Comparison of ENCODE assay signal across 9 cellular contexts in the genomic region with DNA sequence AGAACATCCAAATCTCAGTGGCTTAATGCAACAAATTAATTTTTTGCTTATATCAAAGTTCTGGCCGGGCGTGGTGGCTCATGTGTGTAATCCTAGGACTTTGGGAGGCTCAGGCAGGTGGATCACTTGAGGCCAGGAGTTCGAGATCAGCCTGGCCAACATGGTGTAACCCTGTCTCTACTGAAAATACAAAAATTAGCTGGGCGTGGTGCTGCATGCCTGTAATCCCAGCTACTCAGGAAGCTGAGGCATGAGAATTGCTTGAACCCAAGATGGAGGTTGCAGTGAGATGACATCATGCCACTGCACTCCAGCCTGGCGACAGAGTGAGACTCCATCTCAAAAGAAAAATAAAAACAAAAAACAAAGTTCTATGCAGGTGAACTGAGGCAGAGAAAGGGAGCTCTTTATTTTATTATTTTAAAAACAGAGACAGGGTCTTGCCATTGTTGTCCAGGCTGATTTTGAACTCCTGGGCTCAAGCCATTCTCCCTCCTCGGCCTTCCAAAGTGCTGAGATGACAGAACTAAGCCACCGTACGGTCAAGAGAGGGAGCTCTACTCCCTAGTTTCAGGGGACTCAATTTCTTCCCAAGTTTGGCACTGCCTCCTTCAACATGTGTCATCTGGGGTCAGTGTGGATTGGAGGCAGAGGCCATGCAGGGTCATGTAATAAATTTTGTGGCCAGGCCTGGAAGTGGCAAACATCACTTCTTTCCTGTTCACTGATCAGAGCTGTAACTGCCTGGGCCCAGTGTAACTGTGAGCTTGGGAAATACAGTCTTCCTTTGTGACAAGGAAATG. TPM values are rescaled to one million over a fixed set of nuclear protein-coding genes. Genes with fewer than 3 reads are reported as not detected.
DNase-seq lines count a peak whose midpoint lies in the region; ATAC-seq and TF ChIP-seq lines count a peak whose summit lies in the region.
"Had no signal": no experiment of that assay in that cellular context is flagged by ENCODE, and none has a peak within 500 bp of the region (broad histone marks: within the 10 kb centered on the region; RNA-seq: fewer than 3 reads in every experiment).

No MANE protein-coding gene starts in this region.

- H2AFZ ChIP-seq in IMR-90 (replicated peaks; ENCODE audit: low read length, poor library complexity): no peak overlapping the region

- no peak overlapping the region for H3K4me3 ChIP-seq in IMR-90 (ENCODE audit: insufficient read depth, low read depth, low read length)
- no peak overlapping the region for H3K4me3 ChIP-seq in right cardiac atrium (ENCODE audit: low read length)
- H3K4me3 ChIP-seq in skeletal muscle tissue (ENCODE audit: low read length in 3 of 3): no peak overlapping the region
- H3K4me3 ChIP-seq: tibial artery had no signal

- POLR2A ChIA-PET in IMR-90 (lab: Charles Lee; ENCODE audit: unreplicated experiment): no interaction called here
- POLR2A ChIA-PET in RWPE1 (lab: Yijun Ruan, JAX; ENCODE audit: low non-redundant PET): no interaction called here

- no peak overlapping the region for H2BK120ac ChIP-seq in IMR-90 (ENCODE audit: low read depth, low read length)

- H3K27ac ChIP-seq in IMR-90 (ENCODE audit: insufficient read depth, low read length): no peak overlapping the region
- no peak overlapping the region for H3K27ac ChIP-seq in right cardiac atrium (ENCODE audit: low read length)
- H3K27ac ChIP-seq in skeletal muscle tissue (ENCODE audit: low read depth, low read length): peak overlapping the region; percentile 2
- H3K27ac ChIP-seq in RWPE1: no peak overlapping the region

- TF ChIP-seq CTCF in IMR-90 (conservative IDR thresholded peaks at IDR 0.05; ENCODE audit: low read depth, low read length) (peak; percentile 52), RWPE1 (conservative IDR thresholded peaks at IDR 0.05; ENCODE audit: low read depth) (no peak; the same call in 1 of the 2 replicates)

- no peak overlapping the region for H3K56ac ChIP-seq in IMR-90 (ENCODE audit: extremely low read depth, insufficient read depth, low read length)

- no peaks in the 10 kb centered on the region for H3K9me3 Mint-ChIP-seq in activated T-helper 1 cell treated with anti-CD3 and anti-CD28 coated beads, Interleukin-12 subunit alpha, Interleukin-12 subunit beta, Interleukin-2, Interleukin-4 antibody, amounts not matched to agents 30 ng/mL and 10 ng/mL and 1 ng/mL, durations not matched to agents 14 hours and 24 hours and 36 hours

- no peak overlapping the region for H3K14ac ChIP-seq in IMR-90 (replicated peaks; ENCODE audit: low read depth, low read length)

- H3K36me3 ChIP-seq in IMR-90 (ENCODE audit: control insufficient read depth, insufficient read depth, low read length): 0 out of 2 replicates have a peak, but pooled peaks cover 2% of the 10 kb centered on the region
- H3K36me3 ChIP-seq in skeletal muscle tissue (ENCODE audit: control insufficient read depth in 3 of 3, insufficient read depth in 3 of 3, low read length in 3 of 3): peaks cover 2 to 15% (median 9%) of the 10 kb centered on the region in 3 donors

- no peak overlapping the region for H2AK5ac ChIP-seq in IMR-90 (ENCODE audit: low read depth, low read length)

- 95% methylated on average over 4 of the region's 8 CpGs; no CpG with 5 or more reads in 1 of the 2 experiments for WGBS in IMR-90 (ENCODE audit: extremely low coverage in 2 of 2, insufficient read length in 1 of 2), 2 experiments
- 59% methylated on average over 8 of the region's 8 CpGs for WGBS in right cardiac atrium

- TF ChIP-seq POLR2A in IMR-90 (IDR thresholded peaks at IDR 0.05; ENCODE audit: low read depth, low read length): no peak

- H3K9me1 ChIP-seq in IMR-90 (ENCODE audit: insufficient read depth, low read length): peaks cover 4% of the 10 kb centered on the region; the same call in 1 of the 2 replicates

- ATAC-seq in IMR-90 (ENCODE audit: low read depth) (peak; percentile 40), right cardiac atrium (peak; percentile 52 to 65)

- no peak overlapping the region for H3K18ac ChIP-seq in IMR-90 (ENCODE audit: low read depth, low read length)

- dilution Hi-C loops in IMR-90 (cut with HindIII; ENCODE audit: low sequenced_read_pairs, unreplicated experiment): no loop called here

- H3K4me1 ChIP-seq in IMR-90 (ENCODE audit: control insufficient read depth, insufficient read depth, low read length) (0 out of 2 replicates have a peak, but pooled peaks cover 2% of the 10 kb centered on the region), right cardiac atrium (ENCODE audit: control insufficient read depth, insufficient read depth, low read length) (no peaks in the 10 kb centered on the region), skeletal muscle tissue (ENCODE audit: control insufficient read depth in 3 of 3, insufficient read depth in 3 of 3, low read length in 3 of 3) (peaks cover 19 to 33% (median 22%) of the 10 kb centered on the region in 3 donors)

- H3K27ac Mint-ChIP-seq in activated T-helper 1 cell treated with anti-CD3 and anti-CD28 coated beads, Interleukin-12 subunit alpha, Interleukin-12 subunit beta, Interleukin-2, Interleukin-4 antibody, amounts not matched to agents 30 ng/mL and 10 ng/mL and 1 ng/mL, durations not matched to agents 14 hours and 24 hours and 36 hours: no peak overlapping the region

- in situ Hi-C loops in IMR-90 (cut with MboI; ENCODE audit: low sequenced_read_pairs): no loop called here

- no peak overlapping the region for H3K4ac ChIP-seq in IMR-90 (ENCODE audit: low read depth, low read length)

- peak; percentile 57 for TF ChIP-seq RAD21 in IMR-90 (IDR thresholded peaks at IDR 0.05; ENCODE audit: low read length)

- H2BK15ac ChIP-seq in IMR-90 (ENCODE audit: low read depth, low read length): no peak overlapping the region

- BruUV-seq in IMR-90 (replicated peaks; lab: Mats Ljungman, UMichigan): no TSS peak

- no peak overlapping the region for H3K23ac ChIP-seq in IMR-90 (ENCODE audit: low read depth, low read length)

- no peak overlapping the region for H4K91ac ChIP-seq in IMR-90 (ENCODE audit: insufficient read depth, low read depth, low read length)

- H3K27me3 ChIP-seq in IMR-90 (ENCODE audit: control insufficient read depth, insufficient read depth, low read length) (peaks cover 6% of the 10 kb centered on the region; the same call in 1 of the 2 replicates), right cardiac atrium (ENCODE audit: control insufficient read depth, insufficient read depth) (no peaks in the 10 kb centered on the region), skeletal muscle tissue (ENCODE audit: control insufficient read depth in 3 of 3, insufficient read depth in 3 of 3, low read length in 3 of 3) (no peaks in the 10 kb centered on the region)
- H3K27me3 ChIP-seq: tibial artery had no signal

- CTCF ChIA-PET in IMR-90 (lab: Yijun Ruan, JAX) (interaction anchor here (0.6 to 1.2 kb wide), 2 partner anchors 337 to 863 kb away, joined by 3 to 7 read pairs; no protein-coding TSS in a partner anchor), RWPE1 (lab: Yijun Ruan, JAX) (interaction anchor here (0.6 kb wide), 2 partner anchors 43 to 1784 kb away, joined by 3 read pairs; no protein-coding TSS in a partner anchor)

- no peak overlapping the region for H3K9ac ChIP-seq in IMR-90 (ENCODE audit: low read depth, low read length)
- no peak overlapping the region for H3K9ac ChIP-seq in skeletal muscle tissue (ENCODE audit: low read depth in 1 of 3, low read length in 3 of 3)

- H3K4me1 Mint-ChIP-seq in activated T-helper 1 cell treated with anti-CD3 and anti-CD28 coated beads, Interleukin-12 subunit alpha, Interleukin-12 subunit beta, Interleukin-2, Interleukin-4 antibody, amounts not matched to agents 30 ng/mL and 10 ng/mL and 1 ng/mL, durations not matched to agents 14 hours and 24 hours and 36 hours (ENCODE audit: low read depth): peaks cover 27% of the 10 kb centered on the region

- no peak overlapping the region for H4K8ac ChIP-seq in IMR-90 (ENCODE audit: low read depth in 2 of 2, low read length in 2 of 2)

- no peaks in the 10 kb centered on the region for H3K27me3 Mint-ChIP-seq in activated T-helper 1 cell treated with anti-CD3 and anti-CD28 coated beads, Interleukin-12 subunit alpha, Interleukin-12 subunit beta, Interleukin-2, Interleukin-4 antibody, amounts not matched to agents 30 ng/mL and 10 ng/mL and 1 ng/mL, durations not matched to agents 14 hours and 24 hours and 36 hours (ENCODE audit: insufficient read depth)

- no peak overlapping the region for H2BK20ac ChIP-seq in IMR-90 (ENCODE audit: low read depth, low read length)

- H3K36me3 Mint-ChIP-seq in activated T-helper 1 cell treated with anti-CD3 and anti-CD28 coated beads, Interleukin-12 subunit alpha, Interleukin-12 subunit beta, Interleukin-2, Interleukin-4 antibody, amounts not matched to agents 30 ng/mL and 10 ng/mL and 1 ng/mL, durations not matched to agents 14 hours and 24 hours and 36 hours (ENCODE audit: low read depth): peaks cover 15% of the 10 kb centered on the region

- no peaks in the 10 kb centered on the region for H3K9me3 ChIP-seq in IMR-90 (ENCODE audit: control insufficient read depth, insufficient read depth, low read length)
- H3K9me3 ChIP-seq in right cardiac atrium (ENCODE audit: control insufficient read depth, low read length): no peaks in the 10 kb centered on the region
- no peaks in the 10 kb centered on the region for H3K9me3 ChIP-seq in skeletal muscle tissue (ENCODE audit: control insufficient read depth in 3 of 3, low read length in 3 of 3)
- H3K9me3 ChIP-seq: tibial artery had no signal

- H4K5ac ChIP-seq in IMR-90 (ENCODE audit: low read depth, low read length): no peak overlapping the region

- H2AK9ac ChIP-seq in IMR-90 (replicated peaks; ENCODE audit: low read depth, low read length, poor library complexity): no peak overlapping the region

- H2BK5ac ChIP-seq in IMR-90 (ENCODE audit: low read depth, low read length, poor library complexity, severe bottlenecking): no peak overlapping the region

- H4K20me1 ChIP-seq in IMR-90 (ENCODE audit: insufficient read depth, low read length): no peaks in the 10 kb centered on the region

- H3K4me3 Mint-ChIP-seq in activated T-helper 1 cell treated with anti-CD3 and anti-CD28 coated beads, Interleukin-12 subunit alpha, Interleukin-12 subunit beta, Interleukin-2, Interleukin-4 antibody, amounts not matched to agents 30 ng/mL and 10 ng/mL and 1 ng/mL, durations not matched to agents 14 hours and 24 hours and 36 hours: peak overlapping the region; percentile 88

- intact Hi-C loops in IMR-90 (cut with micrococcal nuclease) (loop anchor here (1.0 to 5.0 kb wide), 3 partner anchors 339 to 977 kb away; partner anchors contain the start of gene MRPS33), right cardiac atrium (cut with DNase I) (no loop called here)
- intact Hi-C loops in activated T-helper 1 cell treated with anti-CD3 and anti-CD28 coated beads, Interleukin-12 subunit alpha, Interleukin-12 subunit beta, Interleukin-2, Interleukin-4 antibody, amounts not matched to agents 30 ng/mL and 10 ng/mL and 1 ng/mL, durations not matched to agents 14 hours and 24 hours and 36 hours (cut with micrococcal nuclease): loop anchor here (5.0 kb wide), 2 partner anchors 198 to 443 kb away; partner anchors contain the start of gene MKRN1

- DNase-seq in NK-92 treated with Interleukin-12 subunit alpha and Interleukin-12 subunit beta, amount 100 ng/mL, for 24 hours (lab: John Stamatoyannopoulos, UW): peak; percentile 11
- DNase-seq in NK-92 (lab: John Stamatoyannopoulos, UW; ENCODE audit: unreplicated experiment) (no peak), IMR-90 (peak; percentile 57), right cardiac atrium (peak in 1 of 3 donors; percentile 33), RWPE1 (ENCODE audit: low spot score) (no peak), NCI-H1694 treated with DMSO at 0.1 percent for 48 hours (lab: John Stamatoyannopoulos, UW) (no peak)
- no peak for DNase-seq in activated T-helper 1 cell treated with anti-CD3 and anti-CD28 coated beads, Interleukin-12 subunit alpha, Interleukin-12 subunit beta, Interleukin-2, Interleukin-4 antibody, amounts not matched to agents 30 ng/mL and 10 ng/mL and 1 ng/mL, durations not matched to agents 14 hours and 24 hours and 36 hours (ENCODE audit: low spot score)

- peaks cover 4 to 6% of the 10 kb centered on the region in 2 experiments; a peak in 1 of 4 replicates for H3K79me1 ChIP-seq in IMR-90 (ENCODE audit: low read depth in 1 of 2, low read length in 2 of 2)

- no peak overlapping the region for H3K4me2 ChIP-seq in IMR-90 (ENCODE audit: low read depth, low read length)

RNA-seq across cellular contexts. Expression of gene ADCK2, which starts 2.4 kb away (rescaled TPM):
- total RNA-seq in IMR-90 (2012; rRNA removed): 7.5 and 10.0 TPM in 2 replicates
- polyA plus RNA-seq in IMR-90 (2012; rRNA removed): 6.9 and 7.1 TPM in 2 replicates
- polyA plus RNA-seq in IMR-90 (2012; cell fraction: cytosol; rRNA removed): 5.8 and 9.5 TPM in 2 replicates
- polyA plus RNA-seq in IMR-90 (2012; cell fraction: nucleus; rRNA removed; ENCODE audit: low replicate concordance): 5.3 and 5.7 TPM in 2 replicates
- total RNA-seq in activated T-helper 1 cell treated with anti-CD3 and anti-CD28 coated beads, Interleukin-12 subunit alpha, Interleukin-12 subunit beta, Interleukin-2, Interleukin-4 antibody, amounts not matched to agents 30 ng/mL and 10 ng/mL and 1 ng/mL, durations not matched to agents 14 hours and 24 hours and 36 hours: 21.1 and 23.5 TPM in 2 replicates
- 10 to 100 TPM; 13.2 to 17.9 (median 14.9) TPM for total RNA-seq in right cardiac atrium
- 11.7 TPM for polyA plus RNA-seq in right cardiac atrium
- total RNA-seq in skeletal muscle tissue: 15.1 TPM

RNA-seq across cellular contexts. Expression of gene NDUFB2, which starts 21.4 kb away (rescaled TPM):
- 81.7 and 136 TPM in 2 replicates for total RNA-seq in IMR-90 (2012; rRNA removed)
- polyA plus RNA-seq in IMR-90 (2012; rRNA removed): 143 and 170 TPM in 2 replicates
- 591 and 666 TPM in 2 replicates for polyA plus RNA-seq in IMR-90 (2012; cell fraction: cytosol; rRNA removed)
- polyA plus RNA-seq in IMR-90 (2012; cell fraction: nucleus; rRNA removed; ENCODE audit: low replicate concordance): 135 and 207 TPM in 2 replicates
- 178 and 194 TPM in 2 replicates for total RNA-seq in activated T-helper 1 cell treated with anti-CD3 and anti-CD28 coated beads, Interleukin-12 subunit alpha, Interleukin-12 subunit beta, Interleukin-2, Interleukin-4 antibody, amounts not matched to agents 30 ng/mL and 10 ng/mL and 1 ng/mL, durations not matched to agents 14 hours and 24 hours and 36 hours
- total RNA-seq in right cardiac atrium: 100 to 1,000 TPM; 460 to 569 (median 505) TPM
- 860 TPM for polyA plus RNA-seq in right cardiac atrium
- 38.1 TPM for total RNA-seq in skeletal muscle tissue

RNA-seq across cellular contexts. Expression of gene DENND2A, which starts 34.5 kb away (rescaled TPM):
- total RNA-seq in IMR-90 (2012; rRNA removed) (7.5 and 7.8 TPM in 2 replicates), right cardiac atrium (10 to 100 TPM; 10.7 to 16.6 (median 12.3) TPM), skeletal muscle tissue (32.4 TPM)
- polyA plus RNA-seq in IMR-90 (2012; rRNA removed) (7.4 and 10.3 TPM in 2 replicates), right cardiac atrium (8.7 TPM)
- polyA plus RNA-seq in IMR-90 (2012; cell fraction: cytosol; rRNA removed): 7.5 and 18.0 TPM in 2 replicates
- 14.9 and 25.0 TPM in 2 replicates for polyA plus RNA-seq in IMR-90 (2012; cell fraction: nucleus; rRNA removed; ENCODE audit: low replicate concordance)
- total RNA-seq in activated T-helper 1 cell treated with anti-CD3 and anti-CD28 coated beads, Interleukin-12 subunit alpha, Interleukin-12 subunit beta, Interleukin-2, Interleukin-4 antibody, amounts not matched to agents 30 ng/mL and 10 ng/mL and 1 ng/mL, durations not matched to agents 14 hours and 24 hours and 36 hours: not detected in 2 replicates

Comparison
In these comparisons a context has a peak if more than half of its experiments do, and no peak if none do; other contexts are left out.
1. DNase-seq: peak in NK-92 treated with Interleukin-12 subunit alpha and Interleukin-12 subunit beta, amount 100 ng/mL, for 24 hours (single experiment) and IMR-90 (single experiment); none in NK-92 (single experiment), activated T-helper 1 cell treated with anti-CD3 and anti-CD28 coated beads, Interleukin-12 subunit alpha, Interleukin-12 subunit beta, Interleukin-2, Interleukin-4 antibody, amounts not matched to agents 30 ng/mL and 10 ng/mL and 1 ng/mL, durations not matched to agents 14 hours and 24 hours and 36 hours (single experiment), RWPE1 (single experiment) and NCI-H1694 treated with DMSO at 0.1 percent for 48 hours (single experiment).
2. intact Hi-C loops: an anchor here in IMR-90 (1.0 to 5.0 kb wide) and activated T-helper 1 cell treated with anti-CD3 and anti-CD28 coated beads, Interleukin-12 subunit alpha, Interleukin-12 subunit beta, Interleukin-2, Interleukin-4 antibody, amounts not matched to agents 30 ng/mL and 10 ng/mL and 1 ng/mL, durations not matched to agents 14 hours and 24 hours and 36 hours (5.0 kb wide); none called in right cardiac atrium.